27 cellular contexts compared by ENCODE assay signal in the genomic region with DNA sequence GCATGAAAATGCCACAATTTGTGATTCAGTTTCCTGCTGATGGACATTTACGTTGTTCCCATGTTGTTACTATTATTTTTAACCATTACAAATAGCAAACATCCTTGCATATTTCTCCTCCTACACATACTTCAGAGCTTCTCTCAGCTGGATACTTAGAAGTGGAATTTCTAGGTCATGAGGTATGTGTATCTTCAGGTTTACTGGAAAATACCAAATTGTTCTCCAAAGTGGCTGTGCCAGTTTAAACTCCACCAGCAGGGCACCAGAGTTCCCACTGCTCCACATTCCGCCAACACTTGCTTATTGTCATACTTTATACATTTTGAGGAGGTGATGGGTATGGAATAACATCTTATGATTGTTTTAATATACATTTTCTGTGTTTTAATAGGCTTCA. TPM values are rescaled to one million over a fixed set of nuclear protein-coding genes. Genes with fewer than 3 reads are reported as not detected.
"Had no signal": no experiment of that assay in that cellular context is flagged by ENCODE, and none has a peak within 500 bp of the region (broad histone marks: within the 10 kb centered on the region; RNA-seq: fewer than 3 reads in every experiment).

No MANE protein-coding gene starts in this region.

- H3K9me3 ChIP-seq: colonic mucosa, gastrocnemius medialis, ovary, thyroid gland, uterus had no signal

- H3K9me3 Mint-ChIP-seq: type B pancreatic cell had no signal

- H3K27ac ChIP-seq: colonic mucosa, gastrocnemius medialis, heart right ventricle, left ventricle myocardium inferior, ovary, suprapubic skin, thyroid gland, uterus had no signal

- DNase-seq: colonic mucosa; effector CD4-positive, alpha-beta T cell; gastrocnemius medialis; heart right ventricle; hypothalamus; islet precursor cell; left ventricle myocardium inferior; natural killer cell; nucleus accumbens; ovary; right cardiac atrium; small intestine; stimulated activated CD4-positive, alpha-beta T cell treated with anti-CD3 and anti-CD28 coated beads, Interleukin-4, amount 100 ng/mL, for 1 hour; stimulated activated CD8-positive, alpha-beta memory T cell treated with anti-CD3 and anti-CD28 coated beads, Interleukin-4, amount 100 ng/mL, for 48 hours; stimulated activated naive CD8-positive, alpha-beta T cell treated with anti-CD3 and anti-CD28 coated beads, Interleukin-15, Interleukin-2, amounts not matched to agents 100 U/mL and 50 U/mL, for 24 hours; thyroid gland; uterus had no signal

- H3K4me1 ChIP-seq: colonic mucosa, gastrocnemius medialis, heart right ventricle, left ventricle myocardium inferior, suprapubic skin, thyroid gland, uterus had no signal

- H3K4me1 Mint-ChIP-seq: natural killer cell; neural crest cell; stimulated activated effector memory CD8-positive, alpha-beta T cell treated with anti-CD3 and anti-CD28 coated beads, Interleukin-12 subunit alpha, Interleukin-12 subunit beta, amount 100 ng/mL, for 72 hours had no signal

- H3K4me3 ChIP-seq: colonic mucosa, gastrocnemius medialis, heart right ventricle, left ventricle myocardium inferior, ovary, suprapubic skin, thyroid gland, uterus had no signal

- H3K36me3 Mint-ChIP-seq: natural killer cell; stimulated activated effector memory CD8-positive, alpha-beta T cell treated with anti-CD3 and anti-CD28 coated beads, Interleukin-12 subunit alpha, Interleukin-12 subunit beta, amount 100 ng/mL, for 72 hours; type B pancreatic cell had no signal

- H3K36me3 ChIP-seq: colonic mucosa, gastrocnemius medialis, heart right ventricle, left ventricle myocardium inferior, ovary, suprapubic skin, thyroid gland, uterus had no signal

- H3K4me3 Mint-ChIP-seq: natural killer cell; neural crest cell; stimulated activated effector memory CD8-positive, alpha-beta T cell treated with anti-CD3 and anti-CD28 coated beads, Interleukin-12 subunit alpha, Interleukin-12 subunit beta, amount 100 ng/mL, for 72 hours; type B pancreatic cell had no signal

- ATAC-seq: gastrocnemius medialis; heart right ventricle; natural killer cell; right cardiac atrium; stimulated activated effector memory CD8-positive, alpha-beta T cell treated with anti-CD3 and anti-CD28 coated beads, Interleukin-12 subunit alpha, Interleukin-12 subunit beta, amount 100 ng/mL, for 72 hours; stimulated activated naive CD8-positive, alpha-beta T cell treated with anti-CD3 and anti-CD28 coated beads, Interleukin-15, Interleukin-2, amounts not matched to agents 100 U/mL and 50 U/mL, for 24 hours had no signal

- H3K27ac Mint-ChIP-seq: natural killer cell; stimulated activated effector memory CD8-positive, alpha-beta T cell treated with anti-CD3 and anti-CD28 coated beads, Interleukin-12 subunit alpha, Interleukin-12 subunit beta, amount 100 ng/mL, for 72 hours; type B pancreatic cell had no signal

- H3K27me3 ChIP-seq: colonic mucosa, ovary, suprapubic skin, thyroid gland, uterus had no signal

RNA-seq across cellular contexts. Expression of a gene that starts 45.7 kb away (rescaled TPM):
- total RNA-seq: colonic mucosa, dermis microvascular lymphatic vessel endothelial cell, gastrocnemius medialis, heart right ventricle, left ventricle myocardium inferior, lung microvascular endothelial cell, mucosa of gallbladder, myocyte, natural killer cell, neural crest cell, ovary, posterior vena cava, right cardiac atrium, suprapubic skin, thyroid gland, uterus had no signal
- polyA plus RNA-seq: esophagus, heart right ventricle, right cardiac atrium, small intestine had no signal

RNA-seq across cellular contexts. Expression of a gene that starts 49.2 kb away (rescaled TPM):
- total RNA-seq: colonic mucosa, dermis microvascular lymphatic vessel endothelial cell, gastrocnemius medialis, heart right ventricle, left ventricle myocardium inferior, lung microvascular endothelial cell, mucosa of gallbladder, myocyte, natural killer cell, neural crest cell, ovary, posterior vena cava, right cardiac atrium, suprapubic skin, thyroid gland, uterus had no signal
- polyA plus RNA-seq: esophagus, heart right ventricle, ovary, right cardiac atrium, small intestine had no signal
